ENCODE assay signal across 16 cellular contexts in the genomic region with DNA sequence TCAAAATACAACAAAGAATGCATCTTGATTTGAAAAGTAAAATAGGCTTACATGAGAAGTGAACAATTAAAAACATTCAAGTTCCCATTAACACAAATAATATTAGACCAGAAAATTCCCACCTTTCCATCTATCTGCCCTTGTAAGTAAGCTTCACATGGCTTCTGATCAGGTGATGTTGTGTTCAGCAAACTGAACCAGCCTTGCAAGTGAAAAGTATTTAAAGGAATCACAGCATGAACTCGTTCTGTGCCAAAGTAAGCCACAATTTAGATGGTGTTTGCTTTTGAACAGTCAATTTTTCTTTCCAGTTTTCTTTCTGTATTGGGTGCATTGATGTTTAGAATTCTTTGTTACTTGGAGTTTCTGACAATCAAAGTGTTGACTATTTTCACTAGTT.
DNase-seq lines count a peak whose midpoint lies in the region; TF ChIP-seq lines count a peak whose summit lies in the region.
"Had no signal": no experiment of that assay in that cellular context is flagged by ENCODE, and none has a peak within 500 bp of the region (broad histone marks: within the 10 kb centered on the region; RNA-seq: fewer than 3 reads in every experiment).

No MANE protein-coding gene starts in this region.

- in situ Hi-C loops in G401 (cut with HindIII; ENCODE audit: low sequenced_read_pairs): no loop called here
- in situ Hi-C loops in astrocyte of the spinal cord (cut with HindIII; ENCODE audit: low sequenced_read_pairs): no loop called here
- in situ Hi-C loops in brain microvascular endothelial cell (cut with HindIII; ENCODE audit: low pct_ligation_motif_present, low sequenced_read_pairs): no loop called here

- H3K36me3 ChIP-seq in brain microvascular endothelial cell (replicated peaks): no peaks in the 10 kb centered on the region
- H3K36me3 ChIP-seq: BE2C, HAP-1 had no signal

- H3K4me3 ChIP-seq in LNCaP clone FGC (ENCODE audit: low read depth, low read length) (no peak overlapping the region), astrocyte of the spinal cord (ENCODE audit: low read depth, low read length) (no peak overlapping the region), brain microvascular endothelial cell (ENCODE audit: low read depth, low read length) (no peak overlapping the region)
- H3K4me3 ChIP-seq: A549, HAP-1 had no signal

- H3K27ac ChIP-seq in brain microvascular endothelial cell: no peak overlapping the region
- H3K27ac ChIP-seq: A549, C4-2B, HL-60 had no signal

- TF ChIP-seq CTCF in LNCaP clone FGC (IDR thresholded peaks at IDR 0.05; ENCODE audit: control insufficient read depth, extremely low read depth, insufficient read depth): no peak
- TF ChIP-seq CTCF in astrocyte of the spinal cord (IDR thresholded peaks at IDR 0.05; ENCODE audit: low read depth, low read length): no peak
- no peak for TF ChIP-seq CTCF in brain microvascular endothelial cell (IDR thresholded peaks at IDR 0.05; ENCODE audit: low read depth, low read length, missing control alignments)

- DNase-seq in G401 (ENCODE audit: low spot score) (peak; percentile 31), LNCaP clone FGC (ENCODE audit: low read depth) (peak; percentile 19), astrocyte of the spinal cord (ENCODE audit: low read depth, low spot score) (peak; percentile 62), pons (ENCODE audit: low spot score) (peak; percentile 9), brain microvascular endothelial cell (no peak), DMS53 treated with DMSO at 0.1 percent for 48 hours (lab: John Stamatoyannopoulos, UW; ENCODE audit: unreplicated experiment) (no peak)
- DNase-seq: BE2C; CD4-positive, alpha-beta memory T cell; DMS79 treated with DMSO at 0.1 percent for 48 hours; EL; GDM1; GOT3 had no signal

- H3K27me3 ChIP-seq in brain microvascular endothelial cell (replicated peaks): no peaks in the 10 kb centered on the region

Comparison
In these comparisons a context has a peak if more than half of its experiments do, and no peak if none do; other contexts are left out.
1. DNase-seq: peak in G401 (single experiment), LNCaP clone FGC (single experiment), astrocyte of the spinal cord (single experiment) and pons (single experiment); none in brain microvascular endothelial cell (single experiment) and DMS53 treated with DMSO at 0.1 percent for 48 hours (single experiment).